Comparison of ENCODE assay signal across 22 cellular contexts in genomic region chr7:128170461-128170860, GRCh38.
DNase-seq lines count a peak whose midpoint lies in the region; ATAC-seq, FAIRE-seq and TF ChIP-seq lines count a peak whose summit lies in the region.
"Had no signal": no experiment of that assay in that cellular context is flagged by ENCODE, and none has a peak within 500 bp of the region (broad histone marks: within the 10 kb centered on the region; RNA-seq: fewer than 3 reads in every experiment).

No MANE protein-coding gene starts in this region.

- no peaks in the 10 kb centered on the region for H3K36me3 ChIP-seq in H1 (ENCODE audit: control insufficient read depth in 2 of 4, insufficient read depth in 4 of 4, low read length in 3 of 4)
- H3K36me3 ChIP-seq: BLaER1 had no signal

- H3K4me2 ChIP-seq in H1 (ENCODE audit: insufficient read depth in 1 of 2, low read depth in 2 of 2, low read length in 2 of 2): no peak overlapping the region
- H3K4me2 ChIP-seq: BLaER1, GM23338 had no signal

- H3K4me3 ChIP-seq in H1 (ENCODE audit: extremely low read depth in 1 of 4, insufficient read depth in 2 of 4, low read depth in 3 of 4, low read length in 4 of 4): no peak overlapping the region
- H3K4me3 ChIP-seq: BLaER1, GM12878, GM23338 had no signal

- no peak for FAIRE-seq in H1 (lab: Jason Lieb, UNC)
- FAIRE-seq: A204.1, GM12878, H54 had no signal

- no peak for TF ChIP-seq CTCF in H1 (IDR thresholded peaks at IDR 0.05; ENCODE audit: control extremely low read depth in 1 of 3, insufficient read depth in 1 of 3, low read depth in 1 of 3, low read length in 3 of 3)

- H2BK20ac ChIP-seq in H1 (ENCODE audit: low read length): no peak overlapping the region

- H3K23ac ChIP-seq in H1 (ENCODE audit: insufficient read length): no peak overlapping the region

- H4K5ac ChIP-seq in H1 (ENCODE audit: insufficient read length, low read depth, low read length): no peak overlapping the region

- no peak for TF ChIP-seq EP300 in H1 (IDR thresholded peaks at IDR 0.05; ENCODE audit: borderline replicate concordance in 1 of 2, low read depth in 2 of 2, low read length in 2 of 2)

- H2AK5ac ChIP-seq in H1 (ENCODE audit: low read depth, low read length): no peak overlapping the region

- CTCF ChIA-PET in H1 (lab: Charles Lee; ENCODE audit: partially characterized antibody): interaction anchor here (0.7 to 10.6 kb wide), 10 partner anchors 10 to 133 kb away, joined by 3 to 131 read pairs (median 4); no protein-coding TSS in a partner anchor

- no peak for TF ChIP-seq POLR2A in H1 (IDR thresholded peaks at IDR 0.05; ENCODE audit: control extremely low read depth in 1 of 2, low read depth in 2 of 2, low read length in 2 of 2)

- peaks cover 5 to 11% of the 10 kb centered on the region in 2 experiments for H4K20me1 ChIP-seq in H1 (replicated peaks in 1 of 2; ENCODE audit: control insufficient read depth in 1 of 2, insufficient read depth in 2 of 2, low read length in 2 of 2)

- H2BK15ac ChIP-seq in H1 (ENCODE audit: low read length): no peak overlapping the region

- 0 out of 2 replicates have a peak overlapping the region, but pooled peaks have one; percentile 39 for H2BK12ac ChIP-seq in H1 (ENCODE audit: low read depth, low read length)

- H3K9ac ChIP-seq in H1 (replicated peaks in 1 of 4; ENCODE audit: extremely low read depth in 1 of 4, low read depth in 3 of 4, low read length in 3 of 4): no peak overlapping the region
- H3K9ac ChIP-seq: BLaER1 had no signal

- DNase-seq in DMS53 (lab: John Stamatoyannopoulos, UW) (peak; percentile 18), DMS53 treated with DMSO at 0.1 percent for 48 hours (lab: John Stamatoyannopoulos, UW; ENCODE audit: unreplicated experiment) (no peak), Daoy (ENCODE audit: low read depth) (peak; percentile 3), H1 (ENCODE audit: low read depth in 1 of 2, low spot score in 2 of 2) (no peak), islet precursor cell (peak; percentile 32), SHP77 treated with DMSO at 0.1 percent for 48 hours (lab: John Stamatoyannopoulos, UW) (no peak)
- DNase-seq: Caco-2; CD4-positive, CD25-positive, alpha-beta regulatory T cell; DMS153; DMS79 treated with DMSO at 0.1 percent for 48 hours; GDM1; HCEC 1CT had no signal

- peaks cover 27 to 57% (median 51%) of the 10 kb centered on the region in 4 experiments for H3K27me3 ChIP-seq in H1 (replicated peaks in 1 of 4; ENCODE audit: control insufficient read depth in 3 of 4, extremely low read depth in 1 of 4, insufficient read depth in 3 of 4, low read length in 3 of 4)

- H4K91ac ChIP-seq in H1 (replicated peaks; ENCODE audit: insufficient read length, low read length): no peak overlapping the region

- H2BK120ac ChIP-seq in H1 (replicated peaks; ENCODE audit: low read depth, low read length): no peak overlapping the region

- no peak overlapping the region for H3K18ac ChIP-seq in H1 (ENCODE audit: extremely low read depth, low read length)

- H2AFZ ChIP-seq in H1 (ENCODE audit: low read length): no peak overlapping the region
- H2AFZ ChIP-seq: GM23338 had no signal

- H3K14ac ChIP-seq in H1 (ENCODE audit: insufficient read length): no peak overlapping the region

- no peak overlapping the region for H3K4ac ChIP-seq in H1 (replicated peaks; ENCODE audit: insufficient read length, low read depth, low read length)

- ATAC-seq in activated CD4-positive, CD25-positive, alpha-beta regulatory T cell treated with anti-CD3 and anti-CD28 coated beads, Interleukin-2, amount 50 U/mL, for 24 hours: no peak
- no peak for ATAC-seq in GM18909 (IDR thresholded peaks at IDR 0.05; ENCODE audit: poor library complexity, unreplicated experiment)
- ATAC-seq: CD8-positive, alpha-beta T cell; GM12878; GM23338 had no signal

- TF ChIP-seq RAD21 in H1 (IDR thresholded peaks at IDR 0.05 in 1 of 2, conservative IDR thresholded peaks at IDR 0.05 in 1 of 2; ENCODE audit: low read depth in 2 of 2, low read length in 2 of 2): no peak

- POLR2A ChIA-PET in H1 (lab: Charles Lee; ENCODE audit: partially characterized antibody): interaction anchor here (1.2 to 1.7 kb wide), 2 partner anchors 22 to 34 kb away, joined by 4 to 5 read pairs; no protein-coding TSS in a partner anchor

- no peak overlapping the region for H3K27ac ChIP-seq in H1 (ENCODE audit: low read depth, low read length)
- H3K27ac ChIP-seq: 22Rv1, BLaER1, C4-2B had no signal

- peaks cover 0 to 21% (median 15%) of the 10 kb centered on the region in 4 experiments; a peak in 6 of 7 replicates for H3K4me1 ChIP-seq in H1 (replicated peaks in 1 of 4; ENCODE audit: control insufficient read depth in 3 of 4, insufficient read depth in 4 of 4, low read length in 3 of 4)

- H4K8ac ChIP-seq in H1 (ENCODE audit: extremely low read depth, insufficient read depth, low read length): no peak overlapping the region

- H3K9me3 ChIP-seq in H1 (ENCODE audit: insufficient read depth in 2 of 2, low read depth in 1 of 2, low read length in 1 of 2): no peaks in the 10 kb centered on the region
- H3K9me3 ChIP-seq: Caco-2 had no signal

- no peaks in the 10 kb centered on the region for H3K79me1 ChIP-seq in H1 (ENCODE audit: low read depth, low read length)

- 88% methylated on average over 1 of the region's 1 CpG; no CpG with 5 or more reads in 1 of the 2 experiments for WGBS in H1 (ENCODE audit: extremely low coverage in 1 of 2, insufficient coverage in 1 of 2, insufficient read length in 1 of 2, insufficient replicate concordance in 2 of 2, low coverage in 1 of 2, low lambda C conversion rate in 2 of 2, missing lambda C conversion rate in 1 of 2), 2 experiments

- H3K56ac ChIP-seq in H1 (replicated peaks; ENCODE audit: insufficient read length, low read depth, low read length): no peak overlapping the region

- no peaks in the 10 kb centered on the region for H3K79me2 ChIP-seq in H1 (ENCODE audit: control insufficient read depth in 1 of 2, insufficient read depth in 2 of 2, low read length in 2 of 2)

- H2BK5ac ChIP-seq in H1 (ENCODE audit: low read depth, low read length): no peak overlapping the region

- peaks cover 18% of the 10 kb centered on the region for H3K23me2 ChIP-seq in H1 (ENCODE audit: low read depth, low read length)

TF ChIP-seq in H1, 55 proteins besides CTCF, POLR2A, EP300 and RAD21 (continues in another document):
- TF ChIP-seq, protein P1, sequence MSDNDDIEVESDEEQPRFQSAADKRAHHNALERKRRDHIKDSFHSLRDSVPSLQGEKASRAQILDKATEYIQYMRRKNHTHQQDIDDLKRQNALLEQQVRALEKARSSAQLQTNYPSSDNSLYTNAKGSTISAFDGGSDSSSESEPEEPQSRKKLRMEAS (IDR thresholded peaks at IDR 0.05): no peak
- TF ChIP-seq FOSL1 (IDR thresholded peaks at IDR 0.05; ENCODE audit: insufficient read depth, low read depth, low read length) (no peak), SUZ12 (IDR thresholded peaks at IDR 0.05; ENCODE audit: low read length) (no peak), TAF1 (IDR thresholded peaks at IDR 0.05; ENCODE audit: low read depth, low read length) (no peak), BACH1 (IDR thresholded peaks at IDR 0.05; ENCODE audit: low read length) (no peak), MAFK (IDR thresholded peaks at IDR 0.05; ENCODE audit: low read depth, low read length) (no peak)

Comparison
In these comparisons a context has a peak if more than half of its experiments do, and no peak if none do; other contexts are left out.
1. DNase-seq: peak in DMS53 (single experiment), Daoy (single experiment) and islet precursor cell (single experiment); none in DMS53 treated with DMSO at 0.1 percent for 48 hours (single experiment), H1 (0 of 2) and SHP77 treated with DMSO at 0.1 percent for 48 hours (single experiment).